ENCODE assay signal across 20 cellular contexts in genomic region chr4:163269156-163269555, GRCh38.
"Had no signal": no experiment of that assay in that cellular context is flagged by ENCODE, and none has a peak within 500 bp of the region (broad histone marks: within the 10 kb centered on the region; RNA-seq: fewer than 3 reads in every experiment).

No MANE protein-coding gene starts in this region.

- H3K27ac ChIP-seq: left lung, ovary, right lobe of liver, suprapubic skin, upper lobe of right lung, uterus had no signal

- H3K27ac Mint-ChIP-seq: effector memory CD8-positive, alpha-beta T cell; naive thymus-derived CD8-positive, alpha-beta T cell; stimulated activated naive CD8-positive, alpha-beta T cell treated with anti-CD3 and anti-CD28 coated beads, Interleukin-15, amount 100 ng/mL, for 72 hours had no signal

- H3K4me1 ChIP-seq: left lung, right lobe of liver, suprapubic skin, transverse colon, upper lobe of right lung, uterus had no signal

- H3K36me3 Mint-ChIP-seq: naive thymus-derived CD8-positive, alpha-beta T cell had no signal

- H3K27me3 Mint-ChIP-seq: effector memory CD8-positive, alpha-beta T cell had no signal

- H3K36me3 ChIP-seq: left lung, ovary, right lobe of liver, suprapubic skin, transverse colon, upper lobe of right lung, uterus had no signal

- H3K9me3 Mint-ChIP-seq: effector memory CD8-positive, alpha-beta T cell; naive thymus-derived CD8-positive, alpha-beta T cell; stimulated activated naive CD8-positive, alpha-beta T cell treated with anti-CD3 and anti-CD28 coated beads, Interleukin-15, amount 100 ng/mL, for 72 hours had no signal

- H3K4me1 Mint-ChIP-seq: naive thymus-derived CD8-positive, alpha-beta T cell; stimulated activated naive CD8-positive, alpha-beta T cell treated with anti-CD3 and anti-CD28 coated beads, Interleukin-15, amount 100 ng/mL, for 72 hours had no signal

- ATAC-seq: effector memory CD8-positive, alpha-beta T cell; left lung; naive thymus-derived CD8-positive, alpha-beta T cell; right lobe of liver; stimulated activated naive CD8-positive, alpha-beta T cell treated with anti-CD3 and anti-CD28 coated beads, Interleukin-15, amount 100 ng/mL, for 72 hours; upper lobe of right lung had no signal

- H3K27me3 ChIP-seq: left lung, ovary, right lobe of liver, suprapubic skin, transverse colon, upper lobe of right lung, uterus had no signal

- H3K4me2 ChIP-seq: smooth muscle cell had no signal

- H3K4me3 ChIP-seq: left lung, ovary, right lobe of liver, smooth muscle cell, suprapubic skin, transverse colon, upper lobe of right lung, uterus had no signal

- DNase-seq: cortex of kidney; effector memory CD8-positive, alpha-beta T cell; kidney; left lung; midbrain; naive thymus-derived CD8-positive, alpha-beta T cell; occipital lobe; ovary; right lobe of liver; stimulated activated CD4-positive, alpha-beta T cell treated with anti-CD3 and anti-CD28 coated beads, Interleukin-12 subunit alpha, Interleukin-12 subunit beta, amount 100 ng/mL, for 4 hours; stimulated activated CD4-positive, alpha-beta T cell treated with anti-CD3 and anti-CD28 coated beads, Interleukin-1b, Interleukin-23, amount 100 ng/mL, for 48 hours; stimulated activated CD4-positive, alpha-beta T cell treated with anti-CD3 and anti-CD28 coated beads, Interleukin-4, amount 100 ng/mL, for 1 hour; stimulated activated CD8-positive, alpha-beta memory T cell treated with anti-CD3 and anti-CD28 coated beads, Interleukin-4, amount 100 ng/mL, for 48 hours; stimulated activated naive CD4-positive, alpha-beta T cell; stimulated activated naive CD8-positive, alpha-beta T cell treated with anti-CD3 and anti-CD28 coated beads, Interleukin-15, amount 100 ng/mL, for 72 hours; transverse colon; upper lobe of right lung; uterus had no signal

- H3K9me3 ChIP-seq: left lung, ovary, right lobe of liver, suprapubic skin, transverse colon, upper lobe of right lung, uterus had no signal

- H3K4me3 Mint-ChIP-seq: effector memory CD8-positive, alpha-beta T cell; naive thymus-derived CD8-positive, alpha-beta T cell; stimulated activated naive CD8-positive, alpha-beta T cell treated with anti-CD3 and anti-CD28 coated beads, Interleukin-15, amount 100 ng/mL, for 72 hours had no signal
